In genomic region chr9:92618633-92619225, GRCh38 we compare ENCODE assay signal across 22 cellular contexts. TPM values are rescaled to one million over a fixed set of nuclear protein-coding genes. Genes with fewer than 3 reads are reported as not detected.
DNase-seq lines count a peak whose midpoint lies in the region; ATAC-seq and TF ChIP-seq lines count a peak whose summit lies in the region.
"Had no signal": no experiment of that assay in that cellular context is flagged by ENCODE, and none has a peak within 500 bp of the region (broad histone marks: within the 10 kb centered on the region; RNA-seq: fewer than 3 reads in every experiment).

No MANE protein-coding gene starts in this region.

- no peaks in the 10 kb centered on the region for H3K9me3 ChIP-seq in left ventricle myocardium inferior (replicated peaks)
- H3K9me3 ChIP-seq in prostate gland: no peaks in the 10 kb centered on the region
- no peaks in the 10 kb centered on the region for H3K9me3 ChIP-seq in vagina

- no peak for TF ChIP-seq CTCF in left ventricle myocardium inferior (IDR thresholded peaks at IDR 0.05; ENCODE audit: borderline replicate concordance)
- no peak for TF ChIP-seq CTCF in prostate gland (IDR thresholded peaks at IDR 0.05)
- no peak for TF ChIP-seq CTCF in vagina (IDR thresholded peaks at IDR 0.05)

- H3K27me3 ChIP-seq in left ventricle myocardium inferior (ENCODE audit: low read depth) (no peaks in the 10 kb centered on the region), prostate gland (replicated peaks; ENCODE audit: insufficient read depth) (no peaks in the 10 kb centered on the region), vagina (no peaks in the 10 kb centered on the region)

- intact Hi-C loops in left ventricle myocardium inferior (cut with micrococcal nuclease) (no loop called here), left cardiac atrium (cut with DNase I) (no loop called here), prostate gland (cut with DNase I) (no loop called here), vagina (cut with DNase I) (no loop called here)

- 68% methylated on average over 10 of the region's 10 CpGs for WGBS in prostate gland

- peaks cover 65% of the 10 kb centered on the region for H3K36me3 ChIP-seq in left ventricle myocardium inferior
- H3K36me3 ChIP-seq in prostate gland: no peaks in the 10 kb centered on the region
- H3K36me3 ChIP-seq in vagina: peaks cover 0 to 10% of the 10 kb centered on the region in 2 donors

- TF ChIP-seq POLR2A in prostate gland (IDR thresholded peaks at IDR 0.05) (no peak), vagina (IDR thresholded peaks at IDR 0.05) (no peak)

- no peak overlapping the region for H3K4me3 ChIP-seq in left ventricle myocardium inferior
- no peak overlapping the region for H3K4me3 ChIP-seq in prostate gland
- no peak overlapping the region for H3K4me3 ChIP-seq in vagina
- H3K4me3 ChIP-seq: SK-N-MC had no signal

- no peak for DNase-seq in left ventricle myocardium inferior
- DNase-seq in left cardiac atrium: no peak
- DNase-seq in fibroblast of peridontal ligament (ENCODE audit: extremely low read depth): peak; percentile 19
- DNase-seq in prostate gland (ENCODE audit: low spot score): no peak
- DNase-seq in vagina (ENCODE audit: extremely low spot score in 2 of 2): peak in 1 of 2 donors; percentile 25
- no peak for DNase-seq in NCI-H524 (lab: John Stamatoyannopoulos, UW)
- no peak for DNase-seq in NCI-H82 treated with DMSO at 0.1 percent for 48 hours (lab: John Stamatoyannopoulos, UW; ENCODE audit: unreplicated experiment)
- DNase-seq: activated CD4-positive, alpha-beta memory T cell treated with anti-CD3 and anti-CD28 coated beads, Interleukin-2, amount 10 ng/mL, durations not matched to agents 7 days and 5 days; activated naive CD4-positive, alpha-beta T cell treated with anti-CD3 and anti-CD28 coated beads for 36 hours; activated T-cell treated with anti-CD3 and anti-CD28 coated beads, Interleukin-2, amount 50 U/mL, for 4 hours; COR-L47; EL; hypothalamus; naive B cell; NCI-H1417 treated with DMSO at 0.1 percent for 48 hours; NCI-H510A treated with DMSO at 0.1 percent for 48 hours; RPMI8226; stimulated activated naive CD4-positive, alpha-beta T cell treated with Interleukin-2 at 50 U/mL for 16 hours; T-helper 2 cell had no signal

- H3K27ac ChIP-seq in left ventricle myocardium inferior (replicated peaks): peak overlapping the region; percentile 83
- H3K27ac ChIP-seq in prostate gland: peak overlapping the region; percentile 66 to 72
- H3K27ac ChIP-seq in vagina: peak overlapping the region; percentile 92
- H3K27ac ChIP-seq: SK-N-MC had no signal

- H3K4me1 ChIP-seq in left ventricle myocardium inferior: peaks cover 22% of the 10 kb centered on the region
- H3K4me1 ChIP-seq in prostate gland (replicated peaks): no peaks in the 10 kb centered on the region
- peaks cover 57% of the 10 kb centered on the region for H3K4me1 ChIP-seq in vagina

- ATAC-seq in left cardiac atrium (no peak), GM21619 (IDR thresholded peaks at IDR 0.05; ENCODE audit: unreplicated experiment) (no peak)
- ATAC-seq: activated T-cell treated with anti-CD3 and anti-CD28 coated beads, Interleukin-2, amount 50 U/mL, for 4 hours; WTC11 had no signal

RNA-seq across cellular contexts. Expression of gene IPPK, which starts 51.2 kb away (rescaled TPM):
- 7.3 TPM for total RNA-seq in left ventricle myocardium inferior
- 10 to 100 TPM in 1 of 2 donors, 1 to 10 TPM in 1; 6.1 to 19.6 TPM for total RNA-seq in left cardiac atrium
- 10 to 100 TPM; 10.3 to 14.0 TPM for total RNA-seq in prostate gland
- total RNA-seq in vagina: 39.5 TPM
